ENCODE assay signal across 7 cellular contexts in the genomic region with DNA sequence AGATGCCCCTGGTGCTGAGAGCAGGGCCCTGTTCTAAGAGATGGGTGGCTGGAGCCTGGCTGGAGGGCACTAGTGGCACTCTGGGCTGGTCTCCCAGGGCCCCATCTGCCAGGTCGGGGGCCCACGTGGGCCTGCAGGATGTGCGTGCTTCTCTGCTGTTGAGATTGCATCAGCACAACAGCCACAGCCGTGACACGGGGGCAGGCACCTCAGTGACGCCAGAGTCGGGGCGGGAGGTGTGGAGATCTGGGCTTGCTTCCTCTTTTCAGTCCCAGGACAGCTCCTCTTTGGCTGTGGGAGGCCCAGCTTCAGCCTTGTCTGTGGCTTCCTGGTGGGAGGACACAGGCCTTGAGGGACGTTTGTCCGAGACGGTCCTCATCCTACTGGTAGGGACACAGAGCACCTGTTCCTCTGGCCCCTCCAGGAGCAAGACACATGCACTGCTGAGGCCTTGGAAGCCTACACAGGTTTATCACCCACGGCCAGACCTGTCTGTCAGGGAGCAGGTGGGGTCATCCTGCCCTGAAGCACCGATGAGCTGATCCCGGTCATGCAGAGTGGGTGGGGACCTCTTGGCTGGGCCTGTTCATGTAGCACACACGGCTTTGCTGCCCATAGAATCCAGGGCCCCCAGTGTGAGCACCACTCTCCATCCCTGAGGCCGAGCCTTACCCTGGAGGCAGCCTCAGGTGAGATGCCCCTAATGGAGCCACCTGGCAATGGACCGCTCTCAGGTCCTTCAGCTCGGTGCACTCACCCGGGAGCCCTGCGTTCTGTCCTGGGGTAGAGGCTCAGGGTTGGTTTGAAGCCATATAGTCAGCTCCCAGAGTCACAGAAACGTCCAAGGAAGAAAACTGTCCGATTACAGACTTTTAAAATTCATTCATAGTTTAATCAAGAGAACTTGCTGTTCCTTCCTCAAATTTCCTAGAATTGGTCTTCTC. TPM values are rescaled to one million over a fixed set of nuclear protein-coding genes. Genes with fewer than 3 reads are reported as not detected.
DNase-seq lines count a peak whose midpoint lies in the region; ATAC-seq lines count a peak whose summit lies in the region.
"Not testable (repeated sequence)": the region's sequence is repeated elsewhere in the genome, so short reads cannot be mapped to it uniquely, and the experiment has no call there.

No MANE protein-coding gene starts in this region.

- not testable (repeated sequence) for H3K27me3 Mint-ChIP-seq in activated naive CD8-positive, alpha-beta T cell treated with anti-CD3 and anti-CD28 coated beads for 36 hours; naive thymus-derived CD8-positive, alpha-beta T cell

- ATAC-seq in GM18858 (IDR thresholded peaks at IDR 0.05; ENCODE audit: unreplicated experiment) (peak; percentile 47), Right ventricle myocardium superior (ENCODE audit: poor library complexity) (peak; percentile 38)
- peak; percentile 96 to 98 for ATAC-seq in naive thymus-derived CD8-positive, alpha-beta T cell

- H3K27ac Mint-ChIP-seq in activated naive CD8-positive, alpha-beta T cell treated with anti-CD3 and anti-CD28 coated beads for 36 hours, result peak overlapping the region; percentile 67
- H3K27ac Mint-ChIP-seq in naive thymus-derived CD8-positive, alpha-beta T cell, result peak overlapping the region in 1 of 10 donors; percentile 69

- POLR2A ChIA-PET in naive thymus-derived CD8-positive, alpha-beta T cell (lab: Charles Lee), result not testable (repeated sequence)

- intact Hi-C loops in Right ventricle myocardium superior (cut with DNase I), result not testable (repeated sequence)

- H3K9me3 Mint-ChIP-seq in activated naive CD8-positive, alpha-beta T cell treated with anti-CD3 and anti-CD28 coated beads for 36 hours; naive thymus-derived CD8-positive, alpha-beta T cell: not testable (repeated sequence)

- not testable (repeated sequence) for H3K4me1 Mint-ChIP-seq in activated naive CD8-positive, alpha-beta T cell treated with anti-CD3 and anti-CD28 coated beads for 36 hours; naive thymus-derived CD8-positive, alpha-beta T cell

- not testable (repeated sequence) for H3K36me3 Mint-ChIP-seq in activated naive CD8-positive, alpha-beta T cell treated with anti-CD3 and anti-CD28 coated beads for 36 hours; naive thymus-derived CD8-positive, alpha-beta T cell

- H3K4me3 Mint-ChIP-seq in activated naive CD8-positive, alpha-beta T cell treated with anti-CD3 and anti-CD28 coated beads for 36 hours; naive thymus-derived CD8-positive, alpha-beta T cell: not testable (repeated sequence)

- DNase-seq in SIG-M5 treated with dmso at 0.1 percent for 504 hours (lab: John Stamatoyannopoulos, UW; ENCODE audit: unreplicated experiment), result peak; percentile 59
- DNase-seq in activated CD4-positive, alpha-beta T cell treated with anti-CD3 and anti-CD28 coated beads for 48 hours, result peak; percentile 79
- DNase-seq in activated naive CD8-positive, alpha-beta T cell treated with anti-CD3 and anti-CD28 coated beads for 36 hours, result peak; percentile 75
- not testable (repeated sequence) for DNase-seq in Right ventricle myocardium superior
- DNase-seq in naive thymus-derived CD8-positive, alpha-beta T cell, result peak in 7 of 10 donors; percentile 37 to 85 (median 70)
- peak; percentile 18 to 62 (median 37) for DNase-seq in stimulated activated CD4-positive, alpha-beta T cell treated with anti-CD3 and anti-CD28 coated beads, TNF-alpha, amount 100 ng/mL, for 24 hours (ENCODE audit: low read depth in 3 of 3)

RNA-seq across cellular contexts. Expression of gene ICOSLG, which starts 44.3 kb away (rescaled TPM):
- total RNA-seq in activated naive CD8-positive, alpha-beta T cell treated with anti-CD3 and anti-CD28 coated beads for 36 hours, result 1 to 10 TPM in 1 of 2 experiments, under 1 TPM in 1; 0.92 to 1.2 TPM
- total RNA-seq in Right ventricle myocardium superior, result 4.3 TPM
- 1 to 10 TPM; 5.4 to 5.8 TPM for total RNA-seq in naive thymus-derived CD8-positive, alpha-beta T cell
- 1 to 10 TPM in 1 of 3 donors, under 1 TPM in 2; 0.19 to 1.7 (median 0.49) TPM for polyA plus RNA-seq in naive thymus-derived CD8-positive, alpha-beta T cell

Comparison
In these comparisons a context has a peak if more than half of its experiments do, and no peak if none do; other contexts are left out.
1. ATAC-seq: peak in every context shown above with its lines; median percentile 97 in naive thymus-derived CD8-positive, alpha-beta T cell; 47 in GM18858; 38 in Right ventricle myocardium superior.